In genomic region chr2:30346475-30347169, GRCh38 we compare ENCODE assay signal across 1 cellular context.
TF ChIP-seq lines count a peak whose summit lies in the region.

No MANE protein-coding gene starts in this region.

TF ChIP-seq in WTC11, 78 proteins besides CTCF, POLR2A, EP300 and RAD21 (continued from another document):
- TF ChIP-seq, protein P1, sequence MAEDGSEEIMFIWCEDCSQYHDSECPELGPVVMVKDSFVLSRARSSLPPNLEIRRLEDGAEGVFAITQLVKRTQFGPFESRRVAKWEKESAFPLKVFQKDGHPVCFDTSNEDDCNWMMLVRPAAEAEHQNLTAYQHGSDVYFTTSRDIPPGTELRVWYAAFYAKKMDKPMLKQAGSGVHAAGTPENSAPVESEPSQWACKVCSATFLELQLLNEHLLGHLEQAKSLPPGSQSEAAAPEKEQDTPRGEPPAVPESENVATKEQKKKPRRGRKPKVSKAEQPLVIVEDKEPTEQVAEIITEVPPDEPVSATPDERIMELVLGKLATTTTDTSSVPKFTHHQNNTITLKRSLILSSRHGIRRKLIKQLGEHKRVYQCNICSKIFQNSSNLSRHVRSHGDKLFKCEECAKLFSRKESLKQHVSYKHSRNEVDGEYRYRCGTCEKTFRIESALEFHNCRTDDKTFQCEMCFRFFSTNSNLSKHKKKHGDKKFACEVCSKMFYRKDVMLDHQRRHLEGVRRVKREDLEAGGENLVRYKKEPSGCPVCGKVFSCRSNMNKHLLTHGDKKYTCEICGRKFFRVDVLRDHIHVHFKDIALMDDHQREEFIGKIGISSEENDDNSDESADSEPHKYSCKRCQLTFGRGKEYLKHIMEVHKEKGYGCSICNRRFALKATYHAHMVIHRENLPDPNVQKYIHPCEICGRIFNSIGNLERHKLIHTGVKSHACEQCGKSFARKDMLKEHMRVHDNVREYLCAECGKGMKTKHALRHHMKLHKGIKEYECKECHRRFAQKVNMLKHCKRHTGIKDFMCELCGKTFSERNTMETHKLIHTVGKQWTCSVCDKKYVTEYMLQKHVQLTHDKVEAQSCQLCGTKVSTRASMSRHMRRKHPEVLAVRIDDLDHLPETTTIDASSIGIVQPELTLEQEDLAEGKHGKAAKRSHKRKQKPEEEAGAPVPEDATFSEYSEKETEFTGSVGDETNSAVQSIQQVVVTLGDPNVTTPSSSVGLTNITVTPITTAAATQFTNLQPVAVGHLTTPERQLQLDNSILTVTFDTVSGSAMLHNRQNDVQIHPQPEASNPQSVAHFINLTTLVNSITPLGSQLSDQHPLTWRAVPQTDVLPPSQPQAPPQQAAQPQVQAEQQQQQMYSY (CRISPR knock-in tag; IDR thresholded peaks at IDR 0.05): 0 out of 2 replicates have a peak, but pooled peaks have one; percentile 23
- TF ChIP-seq RELA (CRISPR knock-in tag; IDR thresholded peaks at IDR 0.05; ENCODE audit: borderline replicate concordance): no peak
- no peak for TF ChIP-seq CREB1 (CRISPR knock-in tag; IDR thresholded peaks at IDR 0.05)
- TF ChIP-seq CREM (CRISPR knock-in tag; IDR thresholded peaks at IDR 0.05): no peak
- TF ChIP-seq SP1 (CRISPR knock-in tag; conservative IDR thresholded peaks at IDR 0.05): no peak
